9 cellular contexts compared by ENCODE assay signal in the genomic region with DNA sequence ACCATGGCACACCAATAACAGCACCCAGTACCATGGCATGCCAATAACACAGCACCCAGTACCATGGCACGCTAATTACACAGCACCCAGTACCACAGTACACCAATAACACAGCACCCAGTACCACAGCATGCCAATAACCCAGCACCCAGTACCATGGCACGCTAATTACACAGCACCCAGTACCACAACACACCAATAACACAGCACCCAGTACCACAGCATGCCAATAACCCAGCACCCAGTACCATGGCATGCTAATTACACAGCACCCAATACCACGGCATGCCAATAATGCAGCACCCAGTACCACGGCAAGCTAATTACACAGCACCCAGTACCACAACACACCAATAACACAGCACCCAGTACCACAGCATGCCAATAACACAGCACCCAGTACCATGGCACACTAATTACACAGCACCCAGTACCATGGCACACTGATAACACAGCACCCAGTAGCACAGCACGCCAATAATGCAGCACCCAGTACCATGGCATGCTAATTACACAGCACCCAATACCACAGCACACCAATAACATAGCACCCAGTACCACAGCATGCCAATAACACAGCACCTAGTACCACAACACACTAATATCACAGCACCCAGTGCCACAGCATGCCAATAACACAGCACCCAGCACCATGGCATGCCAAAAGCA. TPM values are rescaled to one million over a fixed set of nuclear protein-coding genes. Genes with fewer than 3 reads are reported as not detected.
"Had no signal": no experiment of that assay in that cellular context is flagged by ENCODE, and none has a peak within 500 bp of the region (broad histone marks: within the 10 kb centered on the region; RNA-seq: fewer than 3 reads in every experiment).

No MANE protein-coding gene starts in this region.

RNA-seq across cellular contexts. Expression of a gene that starts 51.3 kb away (rescaled TPM):
- total RNA-seq: esophagus mucosa; mammary epithelial cell; mononuclear cell; natural killer cell treated with Interleukin-12 subunit alpha and Interleukin-12 subunit beta and Interleukin-15 and Interleukin-18, amount 100 ng/mL, for 72 hours; osteoblast; right lobe of liver; vagina had no signal
- polyA plus RNA-seq: mammary epithelial cell had no signal

RNA-seq across cellular contexts. Expression of a gene that starts 53.9 kb away (rescaled TPM):
- total RNA-seq: esophagus mucosa; mammary epithelial cell; mononuclear cell; natural killer cell treated with Interleukin-12 subunit alpha and Interleukin-12 subunit beta and Interleukin-15 and Interleukin-18, amount 100 ng/mL, for 72 hours; osteoblast; right lobe of liver; thoracic aorta; tibial nerve; vagina had no signal
- polyA plus RNA-seq: mammary epithelial cell had no signal
